ENCODE assay signal across 14 cellular contexts in the genomic region with DNA sequence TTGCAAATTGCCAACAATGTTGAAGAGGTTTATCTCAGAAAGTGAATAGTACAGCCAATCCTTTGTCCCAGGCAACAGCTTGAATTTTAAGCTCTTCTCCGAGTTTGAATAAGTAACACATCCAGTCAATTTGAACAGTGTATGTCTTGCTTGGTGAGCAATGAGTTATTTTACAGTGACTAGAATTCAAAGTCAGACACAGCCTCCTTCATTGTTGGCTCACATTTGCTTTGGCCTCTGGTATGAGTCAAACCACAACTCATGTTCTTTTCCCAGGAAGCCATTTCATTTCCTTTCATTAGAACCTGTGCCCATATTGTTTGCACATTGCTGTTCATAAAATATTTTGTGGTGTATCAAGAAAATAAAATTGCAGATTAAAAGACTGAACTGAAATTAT.
DNase-seq lines count a peak whose midpoint lies in the region; ATAC-seq, FAIRE-seq and TF ChIP-seq lines count a peak whose summit lies in the region.
"Had no signal": no experiment of that assay in that cellular context is flagged by ENCODE, and none has a peak within 500 bp of the region (broad histone marks: within the 10 kb centered on the region; RNA-seq: fewer than 3 reads in every experiment).

No MANE protein-coding gene starts in this region.

- H3K36me3 ChIP-seq in mesenchymal stem cell (ENCODE audit: control insufficient read depth in 1 of 2, insufficient read depth in 2 of 2, low read depth in 1 of 2, low read length in 2 of 2) (no peaks in the 10 kb centered on the region), right lobe of liver (no peaks in the 10 kb centered on the region)
- H3K36me3 ChIP-seq: gastroesophageal sphincter had no signal

- no peak overlapping the region for H3K18ac ChIP-seq in mesenchymal stem cell (ENCODE audit: low read depth in 1 of 2, low read length in 2 of 2)

- ATAC-seq in right lobe of liver, result no peak
- ATAC-seq: gastroesophageal sphincter had no signal

- DNase-seq in Daoy (ENCODE audit: low read depth) (peak; percentile 35), RCC 7860 (ENCODE audit: low spot score) (peak; percentile 82), epithelial cell of prostate (ENCODE audit: low read depth, low spot score) (no peak), mesenchymal stem cell (no peak), KG1 (lab: John Stamatoyannopoulos, UW) (no peak), right lobe of liver (no peak), hepatic stellate cell (ENCODE audit: low spot score) (no peak)
- DNase-seq in activated naive CD4-positive, alpha-beta T cell treated with Interleukin-2 at 50 U/mL for 16 hours, result no peak
- DNase-seq: AML-193; cortex of kidney; NCI-H1092; stimulated activated CD4-positive, alpha-beta T cell treated with anti-CD3 and anti-CD28 coated beads, Interleukin-2, amount 100 ng/mL, for 48 hours had no signal

- peak overlapping the region; percentile 19 for H3K27ac ChIP-seq in epithelial cell of prostate
- H3K27ac ChIP-seq in mesenchymal stem cell (ENCODE audit: low read length, poor library complexity, severe bottlenecking), result peak overlapping the region; percentile 76
- no peak overlapping the region for H3K27ac ChIP-seq in right lobe of liver
- H3K27ac ChIP-seq: gastroesophageal sphincter had no signal

- intact Hi-C loops in right lobe of liver (cut with DNase I), result no loop called here

- H2AK5ac ChIP-seq in mesenchymal stem cell (ENCODE audit: low read length, severe bottlenecking), result no peak overlapping the region

- H3K4me1 ChIP-seq in mesenchymal stem cell (ENCODE audit: control insufficient read depth, insufficient read depth, low read depth, low read length), result no peaks in the 10 kb centered on the region
- H3K4me1 ChIP-seq in right lobe of liver, result no peaks in the 10 kb centered on the region
- H3K4me1 ChIP-seq: gastroesophageal sphincter had no signal

- no peaks in the 10 kb centered on the region for H3K79me1 ChIP-seq in mesenchymal stem cell (replicated peaks; ENCODE audit: low read length, poor library complexity, severe bottlenecking)

- peak; percentile 96 for FAIRE-seq in RCC 7860 (lab: Jason Lieb, UNC)
- FAIRE-seq: islet of Langerhans had no signal

- H2BK5ac ChIP-seq in mesenchymal stem cell (ENCODE audit: low read depth, low read length, poor library complexity, severe bottlenecking), result no peak overlapping the region

- H2AFZ ChIP-seq in mesenchymal stem cell (ENCODE audit: low read depth, low read length), result no peak overlapping the region

- H4K8ac ChIP-seq in mesenchymal stem cell (ENCODE audit: low read length), result no peak overlapping the region

- H4K91ac ChIP-seq in mesenchymal stem cell (ENCODE audit: low read length), result no peak overlapping the region

- no peaks in the 10 kb centered on the region for H3K9me3 ChIP-seq in mesenchymal stem cell (ENCODE audit: control insufficient read depth, low read length)
- H3K9me3 ChIP-seq in right lobe of liver, result no peaks in the 10 kb centered on the region
- H3K9me3 ChIP-seq: gastroesophageal sphincter had no signal

- H3K9ac ChIP-seq in mesenchymal stem cell (ENCODE audit: low read length), result no peak overlapping the region

- no peak overlapping the region for H3K4me2 ChIP-seq in mesenchymal stem cell (ENCODE audit: low read length, poor library complexity, severe bottlenecking)

- H2BK12ac ChIP-seq in mesenchymal stem cell (ENCODE audit: low read length in 2 of 2), result no peak overlapping the region

- 75% methylated on average over 1 of the region's 1 CpG for WGBS in mesenchymal stem cell
- WGBS in right lobe of liver (ENCODE audit: insufficient coverage, low coverage, low lambda C conversion rate, missing lambda C conversion rate), result 29% methylated on average over 1 of the region's 1 CpG

- no peak for TF ChIP-seq CTCF in right lobe of liver (IDR thresholded peaks at IDR 0.05)

- no peak overlapping the region for H2BK15ac ChIP-seq in mesenchymal stem cell (ENCODE audit: low read depth, poor library complexity, severe bottlenecking)

- H3K4ac ChIP-seq in mesenchymal stem cell (ENCODE audit: low read depth in 1 of 2, low read length in 2 of 2), result no peak overlapping the region

- H3K23ac ChIP-seq in mesenchymal stem cell (ENCODE audit: low read length in 2 of 2), result no peak overlapping the region

- H3K4me3 ChIP-seq in mesenchymal stem cell (ENCODE audit: insufficient read depth in 1 of 2, low read depth in 1 of 2, low read length in 2 of 2) (no peak overlapping the region), right lobe of liver (no peak overlapping the region)
- H3K4me3 ChIP-seq: gastroesophageal sphincter had no signal

- no peak overlapping the region for H2BK120ac ChIP-seq in mesenchymal stem cell (ENCODE audit: low read depth, low read length)

- no peak for TF ChIP-seq POLR2A in right lobe of liver (IDR thresholded peaks at IDR 0.05)

- H3K27me3 ChIP-seq in mesenchymal stem cell (ENCODE audit: control insufficient read depth in 1 of 2, insufficient read depth in 1 of 2, low read length in 2 of 2) (no peaks in the 10 kb centered on the region), right lobe of liver (no peaks in the 10 kb centered on the region)
- H3K27me3 ChIP-seq: gastroesophageal sphincter had no signal

- H3K14ac ChIP-seq in mesenchymal stem cell (ENCODE audit: low read length in 2 of 2), result no peak overlapping the region

Comparison
In these comparisons a context has a peak if more than half of its experiments do, and no peak if none do; other contexts are left out.
1. DNase-seq: peak in Daoy (single experiment) and RCC 7860 (single experiment); none in epithelial cell of prostate (single experiment), mesenchymal stem cell (single experiment), KG1 (single experiment), right lobe of liver (0 of 3), activated naive CD4-positive, alpha-beta T cell treated with Interleukin-2 at 50 U/mL for 16 hours (single experiment) and hepatic stellate cell (single experiment).
2. H3K27ac ChIP-seq: peak in epithelial cell of prostate (single experiment) and mesenchymal stem cell (single experiment); none in right lobe of liver (0 of 3).